In the genomic region with DNA sequence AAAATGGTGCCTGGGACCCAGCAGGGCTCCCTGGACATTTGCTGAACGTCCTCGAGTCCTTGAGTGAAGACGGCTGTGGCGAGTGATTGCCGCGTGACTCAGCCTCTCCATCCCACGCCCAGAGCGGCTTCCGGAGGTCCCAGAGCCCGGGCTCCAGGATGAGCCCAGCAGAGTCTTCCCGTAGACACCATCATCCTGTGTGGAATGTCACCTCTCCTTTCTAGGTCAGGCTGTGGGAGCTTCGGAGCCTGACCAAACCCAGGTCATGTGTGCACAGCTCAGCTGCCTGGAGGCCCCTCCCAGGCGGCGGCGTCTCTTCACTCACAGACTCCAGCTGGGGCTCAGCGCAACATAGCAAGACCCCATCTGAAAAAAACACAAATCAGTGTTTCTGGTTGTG, we compare ENCODE assay signal across 15 cellular contexts. TPM values are rescaled to one million over a fixed set of nuclear protein-coding genes. Genes with fewer than 3 reads are reported as not detected.
DNase-seq lines count a peak whose midpoint lies in the region; ATAC-seq, FAIRE-seq and TF ChIP-seq lines count a peak whose summit lies in the region.
"Had no signal": no experiment of that assay in that cellular context is flagged by ENCODE, and none has a peak within 500 bp of the region (broad histone marks: within the 10 kb centered on the region; RNA-seq: fewer than 3 reads in every experiment).

No MANE protein-coding gene starts in this region.

- H3K4me2 ChIP-seq in IMR-90 (ENCODE audit: low read depth, low read length), result peak overlapping the region; percentile 4
- no peak overlapping the region for H3K4me2 ChIP-seq in H1 (ENCODE audit: insufficient read depth in 1 of 2, low read depth in 2 of 2, low read length in 2 of 2)

- H2BK12ac ChIP-seq in H1 (ENCODE audit: low read depth, low read length), result no peak overlapping the region

- H3K79me1 ChIP-seq in IMR-90 (ENCODE audit: low read depth in 1 of 2, low read length in 2 of 2), result no peaks in the 10 kb centered on the region
- peaks cover 12% of the 10 kb centered on the region for H3K79me1 ChIP-seq in H1 (ENCODE audit: low read depth, low read length)

- H2BK120ac ChIP-seq in IMR-90 (ENCODE audit: low read depth, low read length), result peak overlapping the region; percentile 73
- no peak overlapping the region for H2BK120ac ChIP-seq in H1 (replicated peaks; ENCODE audit: low read depth, low read length)

- no peaks in the 10 kb centered on the region for H3K9me3 ChIP-seq in IMR-90 (ENCODE audit: control insufficient read depth, insufficient read depth, low read length)
- H3K9me3 ChIP-seq in H1 (ENCODE audit: insufficient read depth in 2 of 2, low read depth in 1 of 2, low read length in 1 of 2), result no peaks in the 10 kb centered on the region
- H3K9me3 ChIP-seq: prostate gland, thoracic aorta had no signal

- in situ Hi-C loops in IMR-90 (cut with MboI; ENCODE audit: low sequenced_read_pairs), result no loop called here

- no peak overlapping the region; the same call in 1 of the 2 replicates for H2AK5ac ChIP-seq in IMR-90 (ENCODE audit: low read depth, low read length)
- H2AK5ac ChIP-seq in H1 (ENCODE audit: low read depth, low read length), result no peak overlapping the region

- peaks cover 4% of the 10 kb centered on the region; the same call in 1 of the 2 replicates for H3K9me1 ChIP-seq in IMR-90 (ENCODE audit: insufficient read depth, low read length)

- H4K5ac ChIP-seq in IMR-90 (ENCODE audit: low read depth, low read length) (no peak overlapping the region), H1 (ENCODE audit: insufficient read length, low read depth, low read length) (no peak overlapping the region)

- ATAC-seq in IMR-90 (ENCODE audit: low read depth), result peak; percentile 91
- no peak for ATAC-seq in HG03520 (IDR thresholded peaks at IDR 0.05; ENCODE audit: unreplicated experiment)
- ATAC-seq: activated T-helper 17 cell treated with anti-CD3 and anti-CD28 coated beads, Interleukin-2, amount 50 U/mL, for 72 hours had no signal

- no peak for TF ChIP-seq EP300 in H1 (IDR thresholded peaks at IDR 0.05; ENCODE audit: borderline replicate concordance in 1 of 2, low read depth in 2 of 2, low read length in 2 of 2)

- H3K9ac ChIP-seq in IMR-90 (ENCODE audit: low read depth, low read length) (no peak overlapping the region), H1 (replicated peaks in 1 of 4; ENCODE audit: extremely low read depth in 1 of 4, low read depth in 3 of 4, low read length in 3 of 4) (no peak overlapping the region)

- H3K18ac ChIP-seq in IMR-90 (ENCODE audit: low read depth, low read length) (no peak overlapping the region; the same call in 1 of the 2 replicates), H1 (ENCODE audit: extremely low read depth, low read length) (no peak overlapping the region)

- TF ChIP-seq CTCF in IMR-90 (conservative IDR thresholded peaks at IDR 0.05; ENCODE audit: low read depth, low read length) (no peak), H1 (IDR thresholded peaks at IDR 0.05; ENCODE audit: control extremely low read depth in 1 of 3, insufficient read depth in 1 of 3, low read depth in 1 of 3, low read length in 3 of 3) (no peak)

- H3K4me3 ChIP-seq in IMR-90 (ENCODE audit: insufficient read depth, low read depth, low read length) (no peak overlapping the region), H1 (ENCODE audit: extremely low read depth in 1 of 4, insufficient read depth in 2 of 4, low read depth in 3 of 4, low read length in 4 of 4) (no peak overlapping the region)
- H3K4me3 ChIP-seq: prostate gland, thoracic aorta had no signal

- peak; percentile 85 for DNase-seq in A172 (ENCODE audit: low spot score)
- peak; percentile 90 for DNase-seq in IMR-90
- DNase-seq in H1 (ENCODE audit: low read depth in 1 of 2, low spot score in 2 of 2), result no peak
- peak; percentile 53 for DNase-seq in myocyte (ENCODE audit: low read depth)
- no peak for DNase-seq in stimulated activated CD4-positive, alpha-beta T cell treated with anti-CD3 and anti-CD28 coated beads, Interleukin-4, amount 100 ng/mL, for 4 hours
- DNase-seq in activated effector memory CD4-positive, alpha-beta T cell treated with Interleukin-2 at 50 U/mL for 16 hours, result no peak
- no peak for DNase-seq in LoVo (ENCODE audit: low spot score)
- DNase-seq: DMS79 treated with DMSO at 0.1 percent for 48 hours; NCI-H146; NK-92 treated with Interleukin-12 subunit alpha and Interleukin-12 subunit beta, amount 100 ng/mL, for 24 hours had no signal

- H3K23ac ChIP-seq in IMR-90 (ENCODE audit: low read depth, low read length) (no peak overlapping the region), H1 (ENCODE audit: insufficient read length) (no peak overlapping the region)

- H3K36me3 ChIP-seq in IMR-90 (ENCODE audit: control insufficient read depth, insufficient read depth, low read length) (no peaks in the 10 kb centered on the region), H1 (ENCODE audit: control insufficient read depth in 2 of 4, insufficient read depth in 4 of 4, low read length in 3 of 4) (no peaks in the 10 kb centered on the region)
- H3K36me3 ChIP-seq: prostate gland, thoracic aorta had no signal

- H3K4ac ChIP-seq in IMR-90 (ENCODE audit: low read depth, low read length) (peak overlapping the region; percentile 76; the same call in 1 of the 2 replicates), H1 (replicated peaks; ENCODE audit: insufficient read length, low read depth, low read length) (no peak overlapping the region)

- H2BK15ac ChIP-seq in IMR-90 (ENCODE audit: low read depth, low read length) (no peak overlapping the region), H1 (ENCODE audit: low read length) (no peak overlapping the region)

- H4K8ac ChIP-seq in IMR-90 (ENCODE audit: low read depth in 2 of 2, low read length in 2 of 2) (peak overlapping the region in 1 of 2 experiments; percentile 75; a peak in 2 of 4 replicates), H1 (ENCODE audit: extremely low read depth, insufficient read depth, low read length) (no peak overlapping the region)

- H2AK9ac ChIP-seq in IMR-90 (replicated peaks; ENCODE audit: low read depth, low read length, poor library complexity), result no peak overlapping the region

- BruUV-seq in IMR-90 (replicated peaks; lab: Mats Ljungman, UMichigan), result no TSS peak

- peaks cover 6% of the 10 kb centered on the region for H3K4me1 ChIP-seq in IMR-90 (ENCODE audit: control insufficient read depth, insufficient read depth, low read length)
- H3K4me1 ChIP-seq in H1 (replicated peaks in 1 of 4; ENCODE audit: control insufficient read depth in 3 of 4, insufficient read depth in 4 of 4, low read length in 3 of 4), result peaks cover 0 to 9% (median 7%) of the 10 kb centered on the region in 4 experiments; a peak in 4 of 7 replicates

- CTCF ChIA-PET in IMR-90 (lab: Yijun Ruan, JAX) (interaction anchor here (0.9 kb wide), 1 partner anchor 52 kb away, joined by 3 read pairs; no protein-coding TSS in a partner anchor), H1 (lab: Charles Lee; ENCODE audit: partially characterized antibody) (interaction anchor here (0.7 to 2.9 kb wide), 5 partner anchors 10 to 122 kb away, joined by 3 to 18 read pairs (median 4); no protein-coding TSS in a partner anchor)

- dilution Hi-C loops in IMR-90 (cut with HindIII; ENCODE audit: low sequenced_read_pairs, unreplicated experiment), result no loop called here

- intact Hi-C loops in IMR-90 (cut with micrococcal nuclease), result no loop called here

- H3K27me3 ChIP-seq in IMR-90 (ENCODE audit: control insufficient read depth, insufficient read depth, low read length) (peaks cover 2% of the 10 kb centered on the region; the same call in 1 of the 2 replicates), H1 (replicated peaks in 1 of 4; ENCODE audit: control insufficient read depth in 3 of 4, extremely low read depth in 1 of 4, insufficient read depth in 3 of 4, low read length in 3 of 4) (no peaks in the 10 kb centered on the region)

- H4K20me1 ChIP-seq in IMR-90 (ENCODE audit: insufficient read depth, low read length) (no peaks in the 10 kb centered on the region), H1 (replicated peaks in 1 of 2; ENCODE audit: control insufficient read depth in 1 of 2, insufficient read depth in 2 of 2, low read length in 2 of 2) (peaks cover 0 to 9% of the 10 kb centered on the region in 2 experiments)

- H2BK20ac ChIP-seq in IMR-90 (ENCODE audit: low read depth, low read length) (peak overlapping the region; percentile 74; the same call in 1 of the 2 replicates), H1 (ENCODE audit: low read length) (no peak overlapping the region)

- H3K27ac ChIP-seq in IMR-90 (ENCODE audit: insufficient read depth, low read length) (peak overlapping the region; percentile 1; the same call in 1 of the 2 replicates), H1 (ENCODE audit: low read depth, low read length) (no peak overlapping the region)
- H3K27ac ChIP-seq: prostate gland, thoracic aorta had no signal

- H3K23me2 ChIP-seq in H1 (ENCODE audit: low read depth, low read length), result no peaks in the 10 kb centered on the region

- H3K79me2 ChIP-seq in H1 (ENCODE audit: control insufficient read depth in 1 of 2, insufficient read depth in 2 of 2, low read length in 2 of 2), result peaks cover 0 to 3% of the 10 kb centered on the region in 2 experiments; a peak in 1 of 4 replicates

- 43% methylated on average over 8 of the region's 16 CpGs; no CpG with 5 or more reads in 1 of the 2 experiments for WGBS in IMR-90 (ENCODE audit: extremely low coverage in 2 of 2, insufficient read length in 1 of 2), 2 experiments
- 89% methylated on average over 16 of the region's 16 CpGs; no CpG with 5 or more reads in 1 of the 2 experiments for WGBS in H1 (ENCODE audit: extremely low coverage in 1 of 2, insufficient coverage in 1 of 2, insufficient read length in 1 of 2, insufficient replicate concordance in 2 of 2, low coverage in 1 of 2, low lambda C conversion rate in 2 of 2, missing lambda C conversion rate in 1 of 2), 2 experiments

- FAIRE-seq in H1 (lab: Jason Lieb, UNC), result no peak
- FAIRE-seq: frontal cortex had no signal

- TF ChIP-seq POLR2A in IMR-90 (IDR thresholded peaks at IDR 0.05; ENCODE audit: low read depth, low read length), result no peak
- no peak for TF ChIP-seq POLR2A in H1 (IDR thresholded peaks at IDR 0.05; ENCODE audit: control extremely low read depth in 1 of 2, low read depth in 2 of 2, low read length in 2 of 2)

- H3K14ac ChIP-seq in IMR-90 (replicated peaks; ENCODE audit: low read depth, low read length) (peak overlapping the region; percentile 83; the same call in 1 of the 2 replicates), H1 (ENCODE audit: insufficient read length) (no peak overlapping the region)

- H2AFZ ChIP-seq in IMR-90 (replicated peaks; ENCODE audit: low read length, poor library complexity) (peak overlapping the region; percentile 15), H1 (ENCODE audit: low read length) (no peak overlapping the region)

- H3K56ac ChIP-seq in IMR-90 (ENCODE audit: extremely low read depth, insufficient read depth, low read length) (no peak overlapping the region), H1 (replicated peaks; ENCODE audit: insufficient read length, low read depth, low read length) (no peak overlapping the region)

- H4K91ac ChIP-seq in IMR-90 (ENCODE audit: insufficient read depth, low read depth, low read length) (peak overlapping the region; percentile 46; the same call in 1 of the 2 replicates), H1 (replicated peaks; ENCODE audit: insufficient read length, low read length) (no peak overlapping the region)

- POLR2A ChIA-PET in IMR-90 (lab: Charles Lee; ENCODE audit: unreplicated experiment), result interaction anchor here (0.5 kb wide), 1 partner anchor 23 kb away, joined by 4 read pairs; no protein-coding TSS in a partner anchor
- POLR2A ChIA-PET in H1 (lab: Charles Lee; ENCODE audit: partially characterized antibody), result no interaction called here

- no peak overlapping the region for H2BK5ac ChIP-seq in IMR-90 (ENCODE audit: low read depth, low read length, poor library complexity, severe bottlenecking)
- peak overlapping the region; percentile 63; the same call in 1 of the 2 replicates for H2BK5ac ChIP-seq in H1 (ENCODE audit: low read depth, low read length)

- TF ChIP-seq RAD21 in IMR-90 (IDR thresholded peaks at IDR 0.05; ENCODE audit: low read length), result no peak
- no peak for TF ChIP-seq RAD21 in H1 (IDR thresholded peaks at IDR 0.05 in 1 of 2, conservative IDR thresholded peaks at IDR 0.05 in 1 of 2; ENCODE audit: low read depth in 2 of 2, low read length in 2 of 2)

RNA-seq across cellular contexts. Expression of a gene that starts 38.2 kb away (rescaled TPM):
- 1.6 and 2.1 TPM in 2 replicates for total RNA-seq in A172 (2014; rRNA removed; shearing (Covaris generic))
- total RNA-seq in IMR-90 (2012; rRNA removed) (2.0 and 2.8 TPM in 2 replicates), myocyte (0.27 TPM in 1 of 2 replicates, not detected in the other)
- polyA plus RNA-seq in IMR-90 (2012; rRNA removed) (3.5 and 4.4 TPM in 2 replicates), H1 (2011; rRNA removed) (37.4 and 55.9 TPM in 2 replicates)
- polyA plus RNA-seq in IMR-90 (2012; cell fraction: cytosol; rRNA removed), result 3.8 and 4.0 TPM in 2 replicates
- 5.9 and 7.4 TPM in 2 replicates for polyA plus RNA-seq in IMR-90 (2012; cell fraction: nucleus; rRNA removed; ENCODE audit: low replicate concordance)
- 45.1 and 49.4 TPM in 2 replicates for total RNA-seq in H1 (2021; fragmentation: NEBNext Ultra II Directional; extraction: Animal tissue kit (Norgen Biotek cat#: 25700))
- polyA plus RNA-seq in H1 (2011; cell fraction: cytosol; rRNA removed), result 46.4 TPM
- 136 TPM for polyA plus RNA-seq in H1 (2011; cell fraction: nucleus; rRNA removed)
- polyA plus RNA-seq in H1 (2012, experiment 1 of 2), result 43.5 to 47.4 TPM (median 45.9 TPM) in 4 replicates
- 43.8 TPM for polyA plus RNA-seq in H1 (2012, experiment 2 of 2)
- 26.2 TPM for polyA plus RNA-seq in H1 (2013, experiment 1 of 2)
- polyA plus RNA-seq in H1 (2013, experiment 2 of 2), result 26.6 TPM
- polyA minus RNA-seq in H1 (2011; rRNA and poly(A)+ RNA removed), result 26.1 and 68.1 TPM in 2 replicates
- 23.0 TPM for polyA minus RNA-seq in H1 (2011; cell fraction: cytosol; rRNA and poly(A)+ RNA removed)
- polyA minus RNA-seq in H1 (2011; cell fraction: nucleus; rRNA and poly(A)+ RNA removed), result 32.2 TPM
- polyA plus RNA-seq in myocyte (2012), result 0.39 TPM

Comparison
In these comparisons a context has a peak if more than half of its experiments do, and no peak if none do; other contexts are left out.
1. DNase-seq: peak in A172 (single experiment), IMR-90 (single experiment) and myocyte (single experiment); none in H1 (0 of 2), stimulated activated CD4-positive, alpha-beta T cell treated with anti-CD3 and anti-CD28 coated beads, Interleukin-4, amount 100 ng/mL, for 4 hours (0 of 2), activated effector memory CD4-positive, alpha-beta T cell treated with Interleukin-2 at 50 U/mL for 16 hours (single experiment) and LoVo (single experiment).
2. RNA of a gene that starts 38.2 kb away (total RNA-seq): 45.1 to 49.4 TPM in H1; 2.0 to 2.8 TPM in IMR-90, 1.6 to 2.1 TPM in A172 and 0.27 TPM in myocyte; every median in the first group is over 10 times any median in the second.